21 cellular contexts compared by ENCODE assay signal in genomic region chr14:61716956-61717355, GRCh38. TPM values are rescaled to one million over a fixed set of nuclear protein-coding genes. Genes with fewer than 3 reads are reported as not detected.
DNase-seq lines count a peak whose midpoint lies in the region; ATAC-seq, FAIRE-seq and TF ChIP-seq lines count a peak whose summit lies in the region.
"Had no signal": no experiment of that assay in that cellular context is flagged by ENCODE, and none has a peak within 500 bp of the region (broad histone marks: within the 10 kb centered on the region; RNA-seq: fewer than 3 reads in every experiment).

No MANE protein-coding gene starts in this region.

- no peaks in the 10 kb centered on the region for H3K9me3 Mint-ChIP-seq in activated naive CD4-positive, alpha-beta T cell treated with anti-CD3 and anti-CD28 coated beads for 36 hours
- no peaks in the 10 kb centered on the region for H3K9me3 Mint-ChIP-seq in central memory CD8-positive, alpha-beta T cell
- H3K9me3 Mint-ChIP-seq: activated T-cell treated with anti-CD3 and anti-CD28 coated beads, Interleukin-2, amount 50 U/mL, for 4 hours; mesothelial cell of epicardium had no signal

- no peaks in the 10 kb centered on the region for H3K27me3 Mint-ChIP-seq in activated naive CD4-positive, alpha-beta T cell treated with anti-CD3 and anti-CD28 coated beads for 36 hours (ENCODE audit: low read depth)
- H3K27me3 Mint-ChIP-seq in central memory CD8-positive, alpha-beta T cell, result no peaks in the 10 kb centered on the region

- CTCF ChIA-PET in activated naive CD4-positive, alpha-beta T cell treated with anti-CD3 and anti-CD28 coated beads for 36 hours (lab: Charles Lee), result interaction anchor here (0.7 to 4.0 kb wide), 4 partner anchors 13 to 241 kb away, joined by 3 to 13 read pairs (median 3); no protein-coding TSS in a partner anchor

- no peaks in the 10 kb centered on the region for H3K9me2 ChIP-seq in Loucy (replicated peaks; ENCODE audit: low read depth, low read length)

- WGBS in small intestine, 3 donors, result 69 to 93% (median 80%) methylated on average over 1 of the region's 1 CpG

- peak overlapping the region; percentile 22 for H3K4me3 ChIP-seq in Loucy (ENCODE audit: low read length, poor library complexity, severe bottlenecking)
- H3K4me3 ChIP-seq in skeletal muscle satellite cell (ENCODE audit: low read length), result peak overlapping the region; percentile 40
- H3K4me3 ChIP-seq in small intestine (ENCODE audit: low read depth in 1 of 2, low read length in 2 of 2), result no peak overlapping the region
- H3K4me3 ChIP-seq: ascending aorta, pancreas had no signal

- peaks cover 92% of the 10 kb centered on the region for H3K4me1 Mint-ChIP-seq in activated naive CD4-positive, alpha-beta T cell treated with anti-CD3 and anti-CD28 coated beads for 36 hours (ENCODE audit: low read depth)
- H3K4me1 Mint-ChIP-seq in central memory CD8-positive, alpha-beta T cell, result peaks cover 54% of the 10 kb centered on the region

- peaks cover 95% of the 10 kb centered on the region for H3K79me2 ChIP-seq in Loucy (ENCODE audit: insufficient read depth, low read length)

- H3K36me3 Mint-ChIP-seq in activated naive CD4-positive, alpha-beta T cell treated with anti-CD3 and anti-CD28 coated beads for 36 hours (ENCODE audit: low read depth), result peaks cover 44% of the 10 kb centered on the region
- H3K36me3 Mint-ChIP-seq in central memory CD8-positive, alpha-beta T cell (ENCODE audit: insufficient read depth), result peaks cover 6% of the 10 kb centered on the region

- no peak for ATAC-seq in central memory CD8-positive, alpha-beta T cell (replicated peaks; ENCODE audit: extremely low read depth, poor library complexity, severe bottlenecking)
- no peak for ATAC-seq in HG03354 (IDR thresholded peaks at IDR 0.05; ENCODE audit: poor library complexity, severe bottlenecking, unreplicated experiment)
- ATAC-seq: activated T-cell treated with anti-CD3 and anti-CD28 coated beads, Interleukin-2, amount 50 U/mL, for 4 hours; HCT116; Panc1; pancreas had no signal

- DNase-seq in activated naive CD4-positive, alpha-beta T cell treated with anti-CD3 and anti-CD28 coated beads for 36 hours, result no peak
- DNase-seq in activated naive CD4-positive, alpha-beta T cell (lab: John Stamatoyannopoulos, UW), result no peak
- no peak for DNase-seq in central memory CD8-positive, alpha-beta T cell (ENCODE audit: low spot score in 2 of 2)
- no peak for DNase-seq in small intestine
- DNase-seq in iPS-NIHi7 (ENCODE audit: extremely low spot score), result no peak
- DNase-seq: activated CD4-positive, CD25-positive, alpha-beta regulatory T cell treated with anti-CD3 and anti-CD28 coated beads, Interleukin-2, amount 50 U/mL, for 72 hours; activated T-cell treated with anti-CD3 and anti-CD28 coated beads, Interleukin-2, amount 50 U/mL, for 4 hours; cortex of kidney; islet precursor cell; NCI-H2029; NCI-H524; pancreas; stimulated activated naive CD4-positive, alpha-beta T cell treated with Interleukin-2 at 50 U/mL for 16 hours had no signal

- peak overlapping the region; percentile 32 for H3K27ac Mint-ChIP-seq in activated naive CD4-positive, alpha-beta T cell treated with anti-CD3 and anti-CD28 coated beads for 36 hours
- peak overlapping the region; percentile 55 for H3K27ac Mint-ChIP-seq in central memory CD8-positive, alpha-beta T cell (ENCODE audit: low read depth)
- H3K27ac Mint-ChIP-seq: mesothelial cell of epicardium had no signal

- H3F3A ChIP-seq in Loucy (ENCODE audit: low read depth), result peaks cover 20% of the 10 kb centered on the region

- no peak for FAIRE-seq in small intestine (lab: Jason Lieb, UNC)

- H3K27me3 ChIP-seq in Loucy (ENCODE audit: insufficient read depth, low read length, poor library complexity, severe bottlenecking), result no peaks in the 10 kb centered on the region
- no peaks in the 10 kb centered on the region for H3K27me3 ChIP-seq in skeletal muscle satellite cell (ENCODE audit: control insufficient read depth, insufficient read depth, low read length)
- H3K27me3 ChIP-seq in small intestine (ENCODE audit: control insufficient read depth in 2 of 2, insufficient read depth in 2 of 2, low read length in 2 of 2), result no peaks in the 10 kb centered on the region
- H3K27me3 ChIP-seq: ascending aorta, pancreas had no signal

- peaks cover 97% of the 10 kb centered on the region for H4K20me1 ChIP-seq in Loucy (ENCODE audit: insufficient read depth, low read length, poor library complexity, severe bottlenecking)

- no peak for TF ChIP-seq CTCF in Loucy (conservative IDR thresholded peaks at IDR 0.05; ENCODE audit: low read length)

- H3K27ac ChIP-seq in small intestine (ENCODE audit: low read depth in 1 of 2, low read length in 1 of 2), result no peak overlapping the region
- H3K27ac ChIP-seq: ascending aorta, epithelial cell of prostate, pancreas had no signal

- H2AFZ ChIP-seq in Loucy (ENCODE audit: low read length), result no peak overlapping the region

- peak overlapping the region; percentile 2 for H3K4me3 Mint-ChIP-seq in activated naive CD4-positive, alpha-beta T cell treated with anti-CD3 and anti-CD28 coated beads for 36 hours
- no peak overlapping the region for H3K4me3 Mint-ChIP-seq in central memory CD8-positive, alpha-beta T cell
- H3K4me3 Mint-ChIP-seq: activated T-cell treated with anti-CD3 and anti-CD28 coated beads, Interleukin-2, amount 50 U/mL, for 4 hours; mesothelial cell of epicardium had no signal

- intact Hi-C loops in activated naive CD4-positive, alpha-beta T cell treated with anti-CD3 and anti-CD28 coated beads for 36 hours (cut with micrococcal nuclease), result no loop called here

- H3K9ac ChIP-seq in Loucy (ENCODE audit: low read depth, low read length, poor library complexity, severe bottlenecking) (peak overlapping the region; percentile 31), skeletal muscle satellite cell (ENCODE audit: low read depth, low read length) (peak overlapping the region; percentile 58)

- H3K4me1 ChIP-seq in Loucy (ENCODE audit: insufficient read depth, low read length, poor library complexity, severe bottlenecking), result peaks cover 83% of the 10 kb centered on the region
- peaks cover 87% of the 10 kb centered on the region for H3K4me1 ChIP-seq in skeletal muscle satellite cell (ENCODE audit: control insufficient read depth, insufficient read depth, low read length)
- H3K4me1 ChIP-seq in small intestine (ENCODE audit: control insufficient read depth in 2 of 2, insufficient read depth in 1 of 2, low read depth in 1 of 2, low read length in 1 of 2), result peaks cover 2 to 22% of the 10 kb centered on the region in 2 donors

- H3K4me2 ChIP-seq in Loucy (ENCODE audit: low read depth, low read length, poor library complexity, severe bottlenecking) (peak overlapping the region; percentile 86), skeletal muscle satellite cell (ENCODE audit: low read length) (peak overlapping the region; percentile 72)

- H3K36me3 ChIP-seq in Loucy (ENCODE audit: insufficient read depth, low read length) (peaks cover 7% of the 10 kb centered on the region), skeletal muscle satellite cell (ENCODE audit: insufficient read depth, low read length) (peaks cover 49% of the 10 kb centered on the region), small intestine (ENCODE audit: control insufficient read depth in 2 of 2, insufficient read depth in 2 of 2, low read length in 2 of 2) (peaks cover under 1% of the 10 kb centered on the region in 2 donors)
- H3K36me3 ChIP-seq: pancreas had no signal

- no peaks in the 10 kb centered on the region for H3K9me3 ChIP-seq in Loucy (ENCODE audit: insufficient read depth, low read depth, low read length)
- H3K9me3 ChIP-seq in skeletal muscle satellite cell (replicated peaks; ENCODE audit: low read length), result no peaks in the 10 kb centered on the region
- H3K9me3 ChIP-seq in small intestine (ENCODE audit: control insufficient read depth, low read depth), result no peaks in the 10 kb centered on the region
- H3K9me3 ChIP-seq: ascending aorta, pancreas had no signal

RNA-seq across cellular contexts. Expression of gene HIF1A, which starts 21.6 kb away (rescaled TPM):
- total RNA-seq in activated naive CD4-positive, alpha-beta T cell treated with anti-CD3 and anti-CD28 coated beads for 36 hours, result 100 to 1,000 TPM; 398 to 417 TPM
- total RNA-seq in skeletal muscle satellite cell (2012; rRNA removed), result 339 and 489 TPM in 2 replicates
- 10 to 100 TPM; 19.5 to 49.1 (median 21.2) TPM for polyA plus RNA-seq in small intestine

RNA-seq across cellular contexts. Expression of gene SNAPC1, which starts 45.3 kb away (rescaled TPM):
- 1 to 10 TPM; 8.7 to 9.2 TPM for total RNA-seq in activated naive CD4-positive, alpha-beta T cell treated with anti-CD3 and anti-CD28 coated beads for 36 hours
- 20.8 and 21.5 TPM in 2 replicates for total RNA-seq in skeletal muscle satellite cell (2012; rRNA removed)
- 1 to 10 TPM; 1.4 to 3.7 (median 2.2) TPM for polyA plus RNA-seq in small intestine

Comparison
In these comparisons a context has a peak if more than half of its experiments do, and no peak if none do; other contexts are left out.
1. H3K4me3 ChIP-seq: peak in Loucy (single experiment) and skeletal muscle satellite cell (single experiment); none in small intestine (0 of 2).